Comparison of ENCODE assay signal across 22 cellular contexts in the genomic region with DNA sequence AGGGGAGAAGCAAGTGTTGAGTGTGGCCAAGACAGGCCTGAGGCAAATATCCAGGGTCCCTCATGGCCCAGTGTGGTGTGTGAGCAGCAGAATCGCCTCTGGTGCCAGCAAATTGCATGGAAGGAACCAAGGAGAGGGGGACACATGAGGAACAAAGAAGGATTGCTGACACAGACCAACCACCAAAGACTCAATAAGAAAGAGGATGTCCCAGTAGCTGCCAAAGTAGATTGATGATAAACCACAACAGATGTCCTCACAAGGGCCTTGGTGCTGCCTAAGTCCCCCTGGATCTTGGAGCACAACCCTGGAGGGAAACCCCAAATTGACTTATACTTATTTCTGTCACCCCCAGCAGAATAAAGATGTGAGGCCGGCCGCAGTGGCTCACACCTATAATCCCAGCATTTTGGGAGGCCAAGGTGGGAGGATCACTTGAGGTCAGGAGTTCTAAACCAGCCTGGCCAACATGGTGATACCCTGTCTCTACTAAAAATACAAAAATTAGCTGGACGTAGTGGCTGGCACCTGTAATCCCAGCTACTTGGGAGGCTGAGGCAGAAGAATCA. TPM values are rescaled to one million over a fixed set of nuclear protein-coding genes. Genes with fewer than 3 reads are reported as not detected.
A peak's percentile ranks its signal among the peaks of the same experiment; 100 is the strongest.
DNase-seq lines count a peak whose midpoint lies in the region; ATAC-seq, FAIRE-seq and TF ChIP-seq lines count a peak whose summit lies in the region.
"Had no signal": no experiment of that assay in that cellular context is flagged by ENCODE, and none has a peak within 500 bp of the region (broad histone marks: within the 10 kb centered on the region; RNA-seq: fewer than 3 reads in every experiment).

No MANE protein-coding gene starts in this region.

- H3K9me3 Mint-ChIP-seq in brain: peaks cover 0 to 36% (median 7%) of the 10 kb centered on the region in 5 experiments
- peaks cover 8% of the 10 kb centered on the region for H3K9me3 Mint-ChIP-seq in mesothelial cell of epicardium
- H3K9me3 Mint-ChIP-seq: H9, HFFc6 had no signal

- H3K4me1 Mint-ChIP-seq in brain: peaks cover 94% of the 10 kb centered on the region
- H3K4me1 Mint-ChIP-seq in mesothelial cell of epicardium: peaks cover 45% of the 10 kb centered on the region

- FAIRE-seq in RCC 7860 (lab: Jason Lieb, UNC): no peak
- FAIRE-seq: A204.1 had no signal

- H3K36me3 Mint-ChIP-seq in brain (peaks cover 90% of the 10 kb centered on the region), mesothelial cell of epicardium (peaks cover 27% of the 10 kb centered on the region)

- DNase-seq in left ventricle myocardium superior: no peak
- no peak for DNase-seq in cardiac septum (ENCODE audit: low spot score)
- DNase-seq in mesothelial cell of epicardium (ENCODE audit: low spot score in 2 of 2, unreplicated experiment in 2 of 2): no peak
- DNase-seq in GOT3 (lab: John Stamatoyannopoulos, UW): no peak
- no peak for DNase-seq in cerebellum (ENCODE audit: low spot score)
- no peak for DNase-seq in RCC 7860 (ENCODE audit: low spot score)
- no peak for DNase-seq in NCI-H1105 treated with DMSO at 0.1 percent for 48 hours (lab: John Stamatoyannopoulos, UW)
- DNase-seq: CD4-positive, CD25-positive, alpha-beta regulatory T cell; DMS79; H9; HFFc6; MG63; NCI-H1105; NCI-H2081; NCI-H2171; NCI-H345; NCI-H524; PC-3; RPMI8226; SHP77 had no signal

- peak; percentile 41 for ATAC-seq in left ventricle myocardium superior
- ATAC-seq: PC-3 had no signal

- H3K4me3 Mint-ChIP-seq in brain (peak overlapping the region in 4 of 5 experiments; percentile 5 to 72 (median 22)), mesothelial cell of epicardium (no peak overlapping the region)
- H3K4me3 Mint-ChIP-seq: CD4-positive, CD25-positive, alpha-beta regulatory T cell; H9; HFFc6 had no signal

- intact Hi-C loops in left ventricle myocardium superior (cut with micrococcal nuclease) (no loop called here), cardiac septum (cut with DNase I) (no loop called here)

- no peaks in the 10 kb centered on the region for H3K27me3 Mint-ChIP-seq in brain
- no peaks in the 10 kb centered on the region for H3K27me3 Mint-ChIP-seq in mesothelial cell of epicardium (ENCODE audit: low read depth)
- H3K27me3 Mint-ChIP-seq: CD4-positive, CD25-positive, alpha-beta regulatory T cell had no signal

- no peak for TF ChIP-seq CTCF in brain (conservative IDR thresholded peaks at IDR 0.05)
- no peak for TF ChIP-seq CTCF in mesothelial cell of epicardium (IDR thresholded peaks at IDR 0.05; ENCODE audit: unreplicated experiment)

- H3K27ac Mint-ChIP-seq in brain (peak overlapping the region; percentile 19 to 84 (median 70)), mesothelial cell of epicardium (peak overlapping the region; percentile 35)
- H3K27ac Mint-ChIP-seq: CD4-positive, CD25-positive, alpha-beta regulatory T cell; H9; HFFc6 had no signal

RNA-seq across cellular contexts. Expression of gene SRGAP3, which starts 10.6 kb away (rescaled TPM):
- total RNA-seq in left ventricle myocardium superior: 6.4 TPM
- 10.1 TPM for total RNA-seq in cardiac septum
- 9.8 TPM for polyA plus RNA-seq in brain (ENCODE audit: insufficient read depth, low read depth, low replicate concordance)
- total RNA-seq in mesothelial cell of epicardium: 61.3 to 68.6 TPM (median 65.6 TPM) in 3 replicates
- 130 TPM for total RNA-seq in cerebellum
